ENCODE assay signal across 8 cellular contexts in genomic region chr11:65083134-65083833, GRCh38. TPM values are rescaled to one million over a fixed set of nuclear protein-coding genes. Genes with fewer than 3 reads are reported as not detected.
DNase-seq lines count a peak whose midpoint lies in the region; ATAC-seq, FAIRE-seq and TF ChIP-seq lines count a peak whose summit lies in the region.

No MANE protein-coding gene starts in this region.

- DNase-seq in activated T-cell treated with anti-CD3 and anti-CD28 coated beads, Interleukin-2, amount 50 U/mL, for 24 hours: no peak
- DNase-seq in activated T-cell treated with anti-CD3 and anti-CD28 coated beads for 4 hours (no peak), bronchial epithelial cell (ENCODE audit: low read depth) (no peak), NCI-H774 (lab: John Stamatoyannopoulos, UW) (no peak)
- no peak for DNase-seq in naive thymus-derived CD8-positive, alpha-beta T cell

- peak overlapping the region; percentile 60 for H3K4me3 ChIP-seq in bronchial epithelial cell (ENCODE audit: low read depth, low read length)

- H3K27ac Mint-ChIP-seq in activated T-cell treated with anti-CD3 and anti-CD28 coated beads, Interleukin-2, amount 50 U/mL, for 24 hours: peak overlapping the region; percentile 99
- H3K27ac Mint-ChIP-seq in naive thymus-derived CD8-positive, alpha-beta T cell: peak overlapping the region; percentile 83 to 99 (median 97)

- peak; percentile 12 for ATAC-seq in HG03565 (IDR thresholded peaks at IDR 0.05; ENCODE audit: unreplicated experiment)
- ATAC-seq in naive thymus-derived CD8-positive, alpha-beta T cell: no peak
- no peak for ATAC-seq in HG02588 (IDR thresholded peaks at IDR 0.05; ENCODE audit: unreplicated experiment)
- ATAC-seq in GM19397 (IDR thresholded peaks at IDR 0.05; ENCODE audit: unreplicated experiment): no peak

- H3K27me3 Mint-ChIP-seq in activated T-cell treated with anti-CD3 and anti-CD28 coated beads, Interleukin-2, amount 50 U/mL, for 24 hours: no peaks in the 10 kb centered on the region
- H3K27me3 Mint-ChIP-seq in naive thymus-derived CD8-positive, alpha-beta T cell: peaks cover 0 to 2% (median 0%) of the 10 kb centered on the region in 5 donors

- peaks cover 15% of the 10 kb centered on the region for H3K36me3 ChIP-seq in bronchial epithelial cell (ENCODE audit: control insufficient read depth, insufficient read depth, low read length)

- peaks cover 94% of the 10 kb centered on the region for H3K36me3 Mint-ChIP-seq in activated T-cell treated with anti-CD3 and anti-CD28 coated beads, Interleukin-2, amount 50 U/mL, for 24 hours (ENCODE audit: low read depth)
- peaks cover 0 to 22% (median 0%) of the 10 kb centered on the region in 3 donors for H3K36me3 Mint-ChIP-seq in naive thymus-derived CD8-positive, alpha-beta T cell

- H3K27me3 ChIP-seq in bronchial epithelial cell (ENCODE audit: control insufficient read depth, insufficient read depth, low read length): no peaks in the 10 kb centered on the region

- H3K9me3 Mint-ChIP-seq in activated T-cell treated with anti-CD3 and anti-CD28 coated beads, Interleukin-2, amount 50 U/mL, for 24 hours: no peaks in the 10 kb centered on the region
- no peaks in the 10 kb centered on the region for H3K9me3 Mint-ChIP-seq in naive thymus-derived CD8-positive, alpha-beta T cell

- TF ChIP-seq CTCF in bronchial epithelial cell (IDR thresholded peaks at IDR 0.05; ENCODE audit: insufficient read depth, low read length, severe bottlenecking): no peak

- POLR2A ChIA-PET in naive thymus-derived CD8-positive, alpha-beta T cell (lab: Charles Lee): interaction anchor here (0.6 to 4.6 kb wide), 11 partner anchors 12 to 83 kb away, joined by 3 to 48 read pairs (median 3); partner anchors contain the start of genes FAU, MRPL49, SAC3D1 and SNX15

- peaks cover 51% of the 10 kb centered on the region for H3K4me1 Mint-ChIP-seq in activated T-cell treated with anti-CD3 and anti-CD28 coated beads, Interleukin-2, amount 50 U/mL, for 24 hours (ENCODE audit: low read depth)
- peaks cover 16 to 36% (median 28%) of the 10 kb centered on the region in 4 donors for H3K4me1 Mint-ChIP-seq in naive thymus-derived CD8-positive, alpha-beta T cell

- peak overlapping the region; percentile 99 for H3K4me3 Mint-ChIP-seq in activated T-cell treated with anti-CD3 and anti-CD28 coated beads, Interleukin-2, amount 50 U/mL, for 24 hours
- H3K4me3 Mint-ChIP-seq in naive thymus-derived CD8-positive, alpha-beta T cell: peak overlapping the region; percentile 86 to 99 (median 92)

- no peak for FAIRE-seq in bronchial epithelial cell (lab: Jason Lieb, UNC)

RNA-seq across cellular contexts. Expression of gene CDCA5, which starts 0.6 kb away (rescaled TPM):
- total RNA-seq in bronchial epithelial cell: 0.26 and 0.53 TPM in 2 replicates
- total RNA-seq in naive thymus-derived CD8-positive, alpha-beta T cell: 1 to 10 TPM in 1 of 2 experiments, under 1 TPM in 1; 0.60 to 1.0 TPM
- under 1 TPM; 0.22 to 0.90 (median 0.35) TPM for polyA plus RNA-seq in naive thymus-derived CD8-positive, alpha-beta T cell

RNA-seq across cellular contexts. Expression of gene ZFPL1, which starts 0.7 kb away (rescaled TPM):
- total RNA-seq in bronchial epithelial cell: 34.2 and 52.4 TPM in 2 replicates
- total RNA-seq in naive thymus-derived CD8-positive, alpha-beta T cell: 10 to 100 TPM; 49.4 to 50.5 TPM
- 10 to 100 TPM; 21.5 to 33.1 (median 24.9) TPM for polyA plus RNA-seq in naive thymus-derived CD8-positive, alpha-beta T cell

RNA-seq across cellular contexts. Expression of gene VPS51, which starts 12.7 kb away (rescaled TPM):
- total RNA-seq in bronchial epithelial cell: 157 and 203 TPM in 2 replicates
- 100 to 1,000 TPM; 258 to 274 TPM for total RNA-seq in naive thymus-derived CD8-positive, alpha-beta T cell
- polyA plus RNA-seq in naive thymus-derived CD8-positive, alpha-beta T cell: 100 to 1,000 TPM in 2 of 3 donors, 10 to 100 TPM in 1; 70.2 to 111 (median 106) TPM

RNA-seq across cellular contexts. Expression of gene NAALADL1, which starts 24.9 kb away (rescaled TPM):
- 16.6 and 22.7 TPM in 2 replicates for total RNA-seq in bronchial epithelial cell
- total RNA-seq in naive thymus-derived CD8-positive, alpha-beta T cell: 10 to 100 TPM; 30.1 to 33.9 TPM
- polyA plus RNA-seq in naive thymus-derived CD8-positive, alpha-beta T cell: 10 to 100 TPM; 14.0 to 22.2 (median 14.3) TPM

RNA-seq across cellular contexts. Expression of gene TM7SF2, which starts 28.4 kb away (rescaled TPM):
- total RNA-seq in bronchial epithelial cell: 15.0 and 49.8 TPM in 2 replicates
- total RNA-seq in naive thymus-derived CD8-positive, alpha-beta T cell: 10 to 100 TPM; 29.0 to 29.2 TPM
- polyA plus RNA-seq in naive thymus-derived CD8-positive, alpha-beta T cell: 10 to 100 TPM; 17.4 to 22.6 (median 21.2) TPM
